Comparison of ENCODE assay signal across 1 cellular context in the genomic region with DNA sequence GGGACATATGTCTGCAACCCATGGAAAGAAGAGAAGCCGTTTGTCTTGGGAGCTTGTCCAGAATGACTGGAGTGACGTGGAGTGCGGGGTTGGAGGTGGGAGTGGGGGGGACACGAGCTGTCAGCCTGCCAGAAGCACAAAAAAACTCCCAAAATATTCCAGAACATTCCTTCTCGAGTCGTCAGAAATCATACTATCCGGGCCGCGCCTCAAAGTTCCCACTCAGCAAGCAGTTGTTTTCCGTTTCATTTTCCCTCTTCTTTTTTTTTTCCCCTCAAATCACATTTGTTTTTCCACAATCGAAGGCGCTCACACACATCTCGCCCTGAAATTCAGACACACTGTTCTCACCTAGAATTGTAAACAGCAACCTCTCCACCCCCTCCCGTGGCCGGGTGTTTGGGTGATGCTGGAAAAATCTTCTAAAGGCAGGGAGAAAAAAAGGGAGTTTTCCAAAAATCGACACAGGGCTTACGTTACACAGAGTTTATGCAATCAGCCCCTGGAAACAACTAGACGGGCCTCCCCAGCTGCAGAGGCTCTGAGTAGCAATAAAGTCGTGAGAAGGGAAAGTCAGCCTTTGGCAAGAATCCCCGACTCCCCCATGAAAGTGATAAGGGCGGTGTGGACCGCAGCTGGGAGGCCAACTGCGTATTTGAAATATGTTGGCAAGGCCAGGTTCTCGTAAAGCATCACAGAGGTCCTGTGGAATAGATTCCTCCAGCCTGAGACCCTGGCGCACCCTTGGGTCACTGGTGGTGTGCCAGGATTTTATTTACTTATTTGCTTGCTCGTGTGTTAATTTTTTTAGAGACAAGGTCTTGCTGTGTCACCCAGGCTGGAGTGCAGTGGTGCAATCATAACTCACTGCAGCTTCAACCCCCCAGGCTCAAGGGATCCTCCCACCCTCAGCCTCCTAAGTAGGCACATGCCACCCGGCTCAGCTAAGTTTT.
TF ChIP-seq lines count a peak whose summit lies in the region.

No MANE protein-coding gene starts in this region.

TF ChIP-seq in K562, 482 proteins besides CTCF, POLR2A, EP300 and RAD21 (continued from another document and continues in another):
- TF ChIP-seq, protein P1, sequence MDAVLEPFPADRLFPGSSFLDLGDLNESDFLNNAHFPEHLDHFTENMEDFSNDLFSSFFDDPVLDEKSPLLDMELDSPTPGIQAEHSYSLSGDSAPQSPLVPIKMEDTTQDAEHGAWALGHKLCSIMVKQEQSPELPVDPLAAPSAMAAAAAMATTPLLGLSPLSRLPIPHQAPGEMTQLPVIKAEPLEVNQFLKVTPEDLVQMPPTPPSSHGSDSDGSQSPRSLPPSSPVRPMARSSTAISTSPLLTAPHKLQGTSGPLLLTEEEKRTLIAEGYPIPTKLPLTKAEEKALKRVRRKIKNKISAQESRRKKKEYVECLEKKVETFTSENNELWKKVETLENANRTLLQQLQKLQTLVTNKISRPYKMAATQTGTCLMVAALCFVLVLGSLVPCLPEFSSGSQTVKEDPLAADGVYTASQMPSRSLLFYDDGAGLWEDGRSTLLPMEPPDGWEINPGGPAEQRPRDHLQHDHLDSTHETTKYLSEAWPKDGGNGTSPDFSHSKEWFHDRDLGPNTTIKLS (IDR thresholded peaks at IDR 0.05; ENCODE audit: borderline replicate concordance, low read depth): no peak
- no peak for TF ChIP-seq KDM1A (IDR thresholded peaks at IDR 0.05)
- TF ChIP-seq, protein P2, sequence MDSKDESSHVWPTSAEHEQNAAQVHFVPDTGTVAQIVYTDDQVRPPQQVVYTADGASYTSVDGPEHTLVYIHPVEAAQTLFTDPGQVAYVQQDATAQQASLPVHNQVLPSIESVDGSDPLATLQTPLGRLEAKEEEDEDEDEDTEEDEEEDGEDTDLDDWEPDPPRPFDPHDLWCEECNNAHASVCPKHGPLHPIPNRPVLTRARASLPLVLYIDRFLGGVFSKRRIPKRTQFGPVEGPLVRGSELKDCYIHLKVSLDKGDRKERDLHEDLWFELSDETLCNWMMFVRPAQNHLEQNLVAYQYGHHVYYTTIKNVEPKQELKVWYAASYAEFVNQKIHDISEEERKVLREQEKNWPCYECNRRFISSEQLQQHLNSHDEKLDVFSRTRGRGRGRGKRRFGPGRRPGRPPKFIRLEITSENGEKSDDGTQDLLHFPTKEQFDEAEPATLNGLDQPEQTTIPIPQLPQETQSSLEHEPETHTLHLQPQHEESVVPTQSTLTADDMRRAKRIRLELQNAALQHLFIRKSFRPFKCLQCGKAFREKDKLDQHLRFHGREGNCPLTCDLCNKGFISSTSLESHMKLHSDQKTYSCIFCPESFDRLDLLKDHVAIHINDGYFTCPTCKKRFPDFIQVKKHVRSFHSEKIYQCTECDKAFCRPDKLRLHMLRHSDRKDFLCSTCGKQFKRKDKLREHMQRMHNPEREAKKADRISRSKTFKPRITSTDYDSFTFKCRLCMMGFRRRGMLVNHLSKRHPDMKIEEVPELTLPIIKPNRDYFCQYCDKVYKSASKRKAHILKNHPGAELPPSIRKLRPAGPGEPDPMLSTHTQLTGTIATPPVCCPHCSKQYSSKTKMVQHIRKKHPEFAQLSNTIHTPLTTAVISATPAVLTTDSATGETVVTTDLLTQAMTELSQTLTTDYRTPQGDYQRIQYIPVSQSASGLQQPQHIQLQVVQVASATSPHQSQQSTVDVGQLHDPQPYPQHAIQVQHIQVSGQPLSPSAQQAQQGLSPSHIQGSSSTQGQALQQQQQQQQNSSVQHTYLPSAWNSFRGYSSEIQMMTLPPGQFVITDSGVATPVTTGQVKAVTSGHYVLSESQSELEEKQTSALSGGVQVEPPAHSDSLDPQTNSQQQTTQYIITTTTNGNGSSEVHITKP (IDR thresholded peaks at IDR 0.05; ENCODE audit: partially characterized antibody): peak; percentile 16
- TF ChIP-seq MTA1 (IDR thresholded peaks at IDR 0.05; ENCODE audit: borderline replicate concordance): no peak
- TF ChIP-seq ZBTB1 (CRISPR knock-in tag; IDR thresholded peaks at IDR 0.05; ENCODE audit: borderline replicate concordance, low read depth): no peak
- peak in 1 of 2 experiments; percentile 27; a peak in 1 of 4 replicates for TF ChIP-seq FOXK2 (conservative IDR thresholded peaks at IDR 0.05 in 1 of 2, IDR thresholded peaks at IDR 0.05 in 1 of 2; ENCODE audit: low read depth in 2 of 2)
- peak; percentile 39; the same call in 1 of the 2 replicates for TF ChIP-seq KLF16 (IDR thresholded peaks at IDR 0.05)
- TF ChIP-seq, protein P3, sequence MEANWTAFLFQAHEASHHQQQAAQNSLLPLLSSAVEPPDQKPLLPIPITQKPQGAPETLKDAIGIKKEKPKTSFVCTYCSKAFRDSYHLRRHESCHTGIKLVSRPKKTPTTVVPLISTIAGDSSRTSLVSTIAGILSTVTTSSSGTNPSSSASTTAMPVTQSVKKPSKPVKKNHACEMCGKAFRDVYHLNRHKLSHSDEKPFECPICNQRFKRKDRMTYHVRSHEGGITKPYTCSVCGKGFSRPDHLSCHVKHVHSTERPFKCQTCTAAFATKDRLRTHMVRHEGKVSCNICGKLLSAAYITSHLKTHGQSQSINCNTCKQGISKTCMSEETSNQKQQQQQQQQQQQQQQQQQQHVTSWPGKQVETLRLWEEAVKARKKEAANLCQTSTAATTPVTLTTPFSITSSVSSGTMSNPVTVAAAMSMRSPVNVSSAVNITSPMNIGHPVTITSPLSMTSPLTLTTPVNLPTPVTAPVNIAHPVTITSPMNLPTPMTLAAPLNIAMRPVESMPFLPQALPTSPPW (CRISPR knock-in tag; IDR thresholded peaks at IDR 0.05): peak; percentile 56
- TF ChIP-seq ZNF583 (CRISPR knock-in tag; IDR thresholded peaks at IDR 0.05): no peak
- TF ChIP-seq ETV6 (IDR thresholded peaks at IDR 0.05; ENCODE audit: borderline replicate concordance in 1 of 2, low read depth in 2 of 2, low read length in 1 of 2): no peak
- TF ChIP-seq ETV6 (CRISPR knock-in tag; IDR thresholded peaks at IDR 0.05; ENCODE audit: borderline replicate concordance): no peak
- TF ChIP-seq SMARCA4 (IDR thresholded peaks at IDR 0.05): peak; percentile 56; the same call in 1 of the 2 replicates
- TF ChIP-seq TRIM24 (IDR thresholded peaks at IDR 0.05): peak in 1 of 2 experiments; percentile 18; a peak in 1 of 4 replicates
- 0 out of 2 replicates have a peak, but pooled peaks have one; percentile 25 for TF ChIP-seq SMAD4 (CRISPR knock-in tag; conservative IDR thresholded peaks at IDR 0.05)
- TF ChIP-seq, protein P4, sequence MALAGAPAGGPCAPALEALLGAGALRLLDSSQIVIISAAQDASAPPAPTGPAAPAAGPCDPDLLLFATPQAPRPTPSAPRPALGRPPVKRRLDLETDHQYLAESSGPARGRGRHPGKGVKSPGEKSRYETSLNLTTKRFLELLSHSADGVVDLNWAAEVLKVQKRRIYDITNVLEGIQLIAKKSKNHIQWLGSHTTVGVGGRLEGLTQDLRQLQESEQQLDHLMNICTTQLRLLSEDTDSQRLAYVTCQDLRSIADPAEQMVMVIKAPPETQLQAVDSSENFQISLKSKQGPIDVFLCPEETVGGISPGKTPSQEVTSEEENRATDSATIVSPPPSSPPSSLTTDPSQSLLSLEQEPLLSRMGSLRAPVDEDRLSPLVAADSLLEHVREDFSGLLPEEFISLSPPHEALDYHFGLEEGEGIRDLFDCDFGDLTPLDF (CRISPR knock-in tag; IDR thresholded peaks at IDR 0.05): no peak
- TF ChIP-seq, protein P5, sequence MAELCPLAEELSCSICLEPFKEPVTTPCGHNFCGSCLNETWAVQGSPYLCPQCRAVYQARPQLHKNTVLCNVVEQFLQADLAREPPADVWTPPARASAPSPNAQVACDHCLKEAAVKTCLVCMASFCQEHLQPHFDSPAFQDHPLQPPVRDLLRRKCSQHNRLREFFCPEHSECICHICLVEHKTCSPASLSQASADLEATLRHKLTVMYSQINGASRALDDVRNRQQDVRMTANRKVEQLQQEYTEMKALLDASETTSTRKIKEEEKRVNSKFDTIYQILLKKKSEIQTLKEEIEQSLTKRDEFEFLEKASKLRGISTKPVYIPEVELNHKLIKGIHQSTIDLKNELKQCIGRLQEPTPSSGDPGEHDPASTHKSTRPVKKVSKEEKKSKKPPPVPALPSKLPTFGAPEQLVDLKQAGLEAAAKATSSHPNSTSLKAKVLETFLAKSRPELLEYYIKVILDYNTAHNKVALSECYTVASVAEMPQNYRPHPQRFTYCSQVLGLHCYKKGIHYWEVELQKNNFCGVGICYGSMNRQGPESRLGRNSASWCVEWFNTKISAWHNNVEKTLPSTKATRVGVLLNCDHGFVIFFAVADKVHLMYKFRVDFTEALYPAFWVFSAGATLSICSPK (IDR thresholded peaks at IDR 0.05; ENCODE audit: borderline replicate concordance): no peak
- TF ChIP-seq, protein P6, sequence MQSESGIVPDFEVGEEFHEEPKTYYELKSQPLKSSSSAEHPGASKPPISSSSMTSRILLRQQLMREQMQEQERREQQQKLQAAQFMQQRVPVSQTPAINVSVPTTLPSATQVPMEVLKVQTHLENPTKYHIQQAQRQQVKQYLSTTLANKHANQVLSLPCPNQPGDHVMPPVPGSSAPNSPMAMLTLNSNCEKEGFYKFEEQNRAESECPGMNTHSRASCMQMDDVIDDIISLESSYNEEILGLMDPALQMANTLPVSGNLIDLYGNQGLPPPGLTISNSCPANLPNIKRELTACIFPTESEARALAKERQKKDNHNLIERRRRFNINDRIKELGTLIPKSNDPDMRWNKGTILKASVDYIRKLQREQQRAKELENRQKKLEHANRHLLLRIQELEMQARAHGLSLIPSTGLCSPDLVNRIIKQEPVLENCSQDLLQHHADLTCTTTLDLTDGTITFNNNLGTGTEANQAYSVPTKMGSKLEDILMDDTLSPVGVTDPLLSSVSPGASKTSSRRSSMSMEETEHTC (IDR thresholded peaks at IDR 0.05): no peak
- 0 out of 2 replicates have a peak, but pooled peaks have one; percentile 34 for TF ChIP-seq ZNF589 (CRISPR knock-in tag; IDR thresholded peaks at IDR 0.05; ENCODE audit: low read depth)
- no peak for TF ChIP-seq ZNF354B (CRISPR knock-in tag; IDR thresholded peaks at IDR 0.05)
- peak; percentile 30; the same call in 1 of the 2 replicates for TF ChIP-seq CBFA2T2 (conservative IDR thresholded peaks at IDR 0.05)
- no peak for TF ChIP-seq CAMTA2 (CRISPR knock-in tag; conservative IDR thresholded peaks at IDR 0.05)
- 0 out of 2 replicates have a peak, but pooled peaks have one; percentile 13 for TF ChIP-seq ZNF766 (CRISPR knock-in tag; conservative IDR thresholded peaks at IDR 0.05)
- TF ChIP-seq NFIC (IDR thresholded peaks at IDR 0.05): peak; percentile 63
- no peak for TF ChIP-seq ZNF57 (CRISPR knock-in tag; IDR thresholded peaks at IDR 0.05)
- TF ChIP-seq, protein P7, sequence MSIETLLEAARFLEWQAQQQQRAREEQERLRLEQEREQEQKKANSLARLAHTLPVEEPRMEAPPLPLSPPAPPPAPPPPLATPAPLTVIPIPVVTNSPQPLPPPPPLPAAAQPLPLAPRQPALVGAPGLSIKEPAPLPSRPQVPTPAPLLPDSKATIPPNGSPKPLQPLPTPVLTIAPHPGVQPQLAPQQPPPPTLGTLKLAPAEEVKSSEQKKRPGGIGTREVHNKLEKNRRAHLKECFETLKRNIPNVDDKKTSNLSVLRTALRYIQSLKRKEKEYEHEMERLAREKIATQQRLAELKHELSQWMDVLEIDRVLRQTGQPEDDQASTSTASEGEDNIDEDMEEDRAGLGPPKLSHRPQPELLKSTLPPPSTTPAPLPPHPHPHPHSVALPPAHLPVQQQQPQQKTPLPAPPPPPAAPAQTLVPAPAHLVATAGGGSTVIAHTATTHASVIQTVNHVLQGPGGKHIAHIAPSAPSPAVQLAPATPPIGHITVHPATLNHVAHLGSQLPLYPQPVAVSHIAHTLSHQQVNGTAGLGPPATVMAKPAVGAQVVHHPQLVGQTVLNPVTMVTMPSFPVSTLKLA (conservative IDR thresholded peaks at IDR 0.05): no peak
- TF ChIP-seq, protein P8, sequence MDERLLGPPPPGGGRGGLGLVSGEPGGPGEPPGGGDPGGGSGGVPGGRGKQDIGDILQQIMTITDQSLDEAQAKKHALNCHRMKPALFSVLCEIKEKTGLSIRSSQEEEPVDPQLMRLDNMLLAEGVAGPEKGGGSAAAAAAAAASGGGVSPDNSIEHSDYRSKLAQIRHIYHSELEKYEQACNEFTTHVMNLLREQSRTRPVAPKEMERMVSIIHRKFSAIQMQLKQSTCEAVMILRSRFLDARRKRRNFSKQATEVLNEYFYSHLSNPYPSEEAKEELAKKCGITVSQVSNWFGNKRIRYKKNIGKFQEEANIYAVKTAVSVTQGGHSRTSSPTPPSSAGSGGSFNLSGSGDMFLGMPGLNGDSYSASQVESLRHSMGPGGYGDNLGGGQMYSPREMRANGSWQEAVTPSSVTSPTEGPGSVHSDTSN (CRISPR knock-in tag; IDR thresholded peaks at IDR 0.05; ENCODE audit: low read depth): no peak
- TF ChIP-seq, protein P8 (tag; conservative IDR thresholded peaks at IDR 0.05; ENCODE audit: low read depth): 0 out of 2 replicates have a peak, but pooled peaks have one; percentile 36
- no peak for TF ChIP-seq TSC22D4 (tag; IDR thresholded peaks at IDR 0.05)
- 0 out of 2 replicates have a peak, but pooled peaks have one; percentile 36 for TF ChIP-seq SMARCE1 (IDR thresholded peaks at IDR 0.05)
- TF ChIP-seq ZNF316 (IDR thresholded peaks at IDR 0.05): peak; percentile 55
- TF ChIP-seq CBX5 (IDR thresholded peaks at IDR 0.05; ENCODE audit: borderline replicate concordance, low read depth): no peak
- TF ChIP-seq CEBPG (CRISPR knock-in tag; IDR thresholded peaks at IDR 0.05): no peak
- TF ChIP-seq CEBPG (tag; conservative IDR thresholded peaks at IDR 0.05 in 1 of 2, IDR thresholded peaks at IDR 0.05 in 1 of 2): peak; percentile 70 to 82
- no peak for TF ChIP-seq FOSL1 (tag; conservative IDR thresholded peaks at IDR 0.05)
- 0 out of 2 replicates have a peak, but pooled peaks have one; percentile 19 for TF ChIP-seq JUND (IDR thresholded peaks at IDR 0.05; ENCODE audit: borderline replicate concordance, low read depth, low read length)
- TF ChIP-seq JUND (tag; IDR thresholded peaks at IDR 0.05; ENCODE audit: borderline replicate concordance, low read depth, low read length): no peak
- peak; percentile 20; the same call in 1 of the 2 replicates for TF ChIP-seq CXXC5 (CRISPR knock-in tag; IDR thresholded peaks at IDR 0.05)
- no peak for TF ChIP-seq HDAC8 (tag; IDR thresholded peaks at IDR 0.05)
- TF ChIP-seq, protein P9, sequence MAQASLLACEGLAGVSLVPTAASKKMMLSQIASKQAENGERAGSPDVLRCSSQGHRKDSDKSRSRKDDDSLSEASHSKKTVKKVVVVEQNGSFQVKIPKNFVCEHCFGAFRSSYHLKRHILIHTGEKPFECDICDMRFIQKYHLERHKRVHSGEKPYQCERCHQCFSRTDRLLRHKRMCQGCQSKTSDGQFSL (CRISPR knock-in tag; IDR thresholded peaks at IDR 0.05): no peak
- TF ChIP-seq, protein P9 (tag; IDR thresholded peaks at IDR 0.05): peak in 1 of 2 experiments; percentile 10; a peak in 1 of 4 replicates
- TF ChIP-seq PRMT5 (CRISPR knock-in tag; IDR thresholded peaks at IDR 0.05): no peak
- no peak for TF ChIP-seq HNRNPL (IDR thresholded peaks at IDR 0.05; ENCODE audit: low read depth, low read length)
- TF ChIP-seq C11orf30 (IDR thresholded peaks at IDR 0.05; ENCODE audit: low read depth): peak; percentile 68
- TF ChIP-seq U2AF1 (optimal IDR thresholded peaks at IDR 0.05; ENCODE audit: low read depth, low read length): no peak
